ENCODE assay signal across 9 cellular contexts in genomic region chr13:99303863-99304521, GRCh38. TPM values are rescaled to one million over a fixed set of nuclear protein-coding genes. Genes with fewer than 3 reads are reported as not detected.
DNase-seq lines count a peak whose midpoint lies in the region; ATAC-seq lines count a peak whose summit lies in the region.
"Had no signal": no experiment of that assay in that cellular context is flagged by ENCODE, and none has a peak within 500 bp of the region (broad histone marks: within the 10 kb centered on the region; RNA-seq: fewer than 3 reads in every experiment).

No MANE protein-coding gene starts in this region.

- H3K4me3 ChIP-seq in right cardiac atrium (ENCODE audit: low read length), result no peak overlapping the region

- H3K4me1 ChIP-seq in right cardiac atrium (ENCODE audit: control insufficient read depth, insufficient read depth, low read length), result peaks cover 13% of the 10 kb centered on the region

- 79% methylated on average over 14 of the region's 14 CpGs for WGBS in right cardiac atrium

- no peak overlapping the region for H3K27ac ChIP-seq in right cardiac atrium (ENCODE audit: low read length)

- intact Hi-C loops in right cardiac atrium (cut with DNase I), result no loop called here

- DNase-seq in NOMO-1 treated with dmso at 0.1 percent for 144 hours (lab: John Stamatoyannopoulos, UW; ENCODE audit: unreplicated experiment) (peak; percentile 73), right cardiac atrium (peak in 2 of 3 donors; percentile 64 to 67), GF-D8 (lab: John Stamatoyannopoulos, UW) (no peak), NCI-H1092 (lab: John Stamatoyannopoulos, UW) (no peak)
- DNase-seq in activated T-cell treated with anti-CD3 and anti-CD28 coated beads, Interleukin-2, amount 50 U/mL, for 1 hour, result peak; percentile 62
- peak; percentile 55 for DNase-seq in stimulated activated naive CD8-positive, alpha-beta T cell treated with anti-CD3 and anti-CD28 coated beads, Interleukin-15, Interleukin-2, amounts not matched to agents 100 U/mL and 50 U/mL, for 24 hours

- H3K27me3 ChIP-seq in right cardiac atrium (ENCODE audit: control insufficient read depth, insufficient read depth), result no peaks in the 10 kb centered on the region

- no peaks in the 10 kb centered on the region for H3K9me3 ChIP-seq in right cardiac atrium (ENCODE audit: control insufficient read depth, low read length)

- ATAC-seq in right cardiac atrium (peak in 1 of 2 donors; percentile 35), HG03521 (IDR thresholded peaks at IDR 0.05; ENCODE audit: unreplicated experiment) (no peak)
- ATAC-seq in stimulated activated naive CD8-positive, alpha-beta T cell treated with anti-CD3 and anti-CD28 coated beads, Interleukin-15, Interleukin-2, amounts not matched to agents 100 U/mL and 50 U/mL, for 24 hours, result no peak
- ATAC-seq: HepG2 had no signal

RNA-seq across cellular contexts. Expression of gene GPR183, which starts 3.2 kb away (rescaled TPM):
- total RNA-seq in right cardiac atrium, result 10 to 100 TPM in 2 of 4 donors, 1 to 10 TPM in 2; 9.7 to 20.7 (median 13.5) TPM
- 14.5 TPM for polyA plus RNA-seq in right cardiac atrium
- total RNA-seq: HepG2 had no signal
- polyA plus RNA-seq: HepG2 had no signal

RNA-seq across cellular contexts. Expression of gene GPR18, which starts 45.8 kb away (rescaled TPM):
- under 1 TPM in 2 of 4 donors, not detected in 2; 0.21 to 0.37 TPM for total RNA-seq in right cardiac atrium
- not detected for polyA plus RNA-seq in right cardiac atrium
- total RNA-seq: epithelial cell of proximal tubule, HepG2 had no signal
- polyA plus RNA-seq: HepG2 had no signal

Comparison
In these comparisons a context has a peak if more than half of its experiments do, and no peak if none do; other contexts are left out.
1. DNase-seq: peak in NOMO-1 treated with dmso at 0.1 percent for 144 hours (single experiment), activated T-cell treated with anti-CD3 and anti-CD28 coated beads, Interleukin-2, amount 50 U/mL, for 1 hour (single experiment), right cardiac atrium (2 of 3) and stimulated activated naive CD8-positive, alpha-beta T cell treated with anti-CD3 and anti-CD28 coated beads, Interleukin-15, Interleukin-2, amounts not matched to agents 100 U/mL and 50 U/mL, for 24 hours (single experiment); none in GF-D8 (single experiment) and NCI-H1092 (single experiment).